In genomic region chr14:32078794-32079663, GRCh38 we compare ENCODE assay signal across 1 cellular context.
TF ChIP-seq lines count a peak whose summit lies in the region.

No MANE protein-coding gene starts in this region.

TF ChIP-seq in HepG2, 621 proteins besides CTCF, POLR2A, EP300 and RAD21 (continued from another document and continues in another):
- TF ChIP-seq TERF1 (CRISPR knock-in tag; IDR thresholded peaks at IDR 0.05) = no peak
- TF ChIP-seq TAF1 (CRISPR knock-in tag; IDR thresholded peaks at IDR 0.05) = no peak
- TF ChIP-seq, protein P1, sequence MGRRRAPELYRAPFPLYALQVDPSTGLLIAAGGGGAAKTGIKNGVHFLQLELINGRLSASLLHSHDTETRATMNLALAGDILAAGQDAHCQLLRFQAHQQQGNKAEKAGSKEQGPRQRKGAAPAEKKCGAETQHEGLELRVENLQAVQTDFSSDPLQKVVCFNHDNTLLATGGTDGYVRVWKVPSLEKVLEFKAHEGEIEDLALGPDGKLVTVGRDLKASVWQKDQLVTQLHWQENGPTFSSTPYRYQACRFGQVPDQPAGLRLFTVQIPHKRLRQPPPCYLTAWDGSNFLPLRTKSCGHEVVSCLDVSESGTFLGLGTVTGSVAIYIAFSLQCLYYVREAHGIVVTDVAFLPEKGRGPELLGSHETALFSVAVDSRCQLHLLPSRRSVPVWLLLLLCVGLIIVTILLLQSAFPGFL (CRISPR knock-in tag; IDR thresholded peaks at IDR 0.05) = no peak
- TF ChIP-seq SMAD1 (CRISPR knock-in tag; IDR thresholded peaks at IDR 0.05; ENCODE audit: borderline replicate concordance, low read depth) = no peak
- TF ChIP-seq ZFP82 (CRISPR knock-in tag; IDR thresholded peaks at IDR 0.05; ENCODE audit: borderline replicate concordance) = no peak
- no peak for TF ChIP-seq ZBTB37 (CRISPR knock-in tag; IDR thresholded peaks at IDR 0.05)
- TF ChIP-seq EZH2 (conservative IDR thresholded peaks at IDR 0.05; ENCODE audit: low read depth, low read length) = no peak
- no peak for TF ChIP-seq SMARCE1 (IDR thresholded peaks at IDR 0.05; ENCODE audit: borderline replicate concordance)
- no peak for TF ChIP-seq ZNF335 (CRISPR knock-in tag; IDR thresholded peaks at IDR 0.05)
- TF ChIP-seq HDAC6 (IDR thresholded peaks at IDR 0.05; ENCODE audit: low read depth, low read length) = no peak
- no peak for TF ChIP-seq ZNF562 (CRISPR knock-in tag; IDR thresholded peaks at IDR 0.05; ENCODE audit: borderline replicate concordance)
- no peak for TF ChIP-seq DBP (CRISPR knock-in tag; IDR thresholded peaks at IDR 0.05; ENCODE audit: not compliant biosample characterization)
- peak; percentile 15; the same call in 1 of the 2 replicates for TF ChIP-seq MEF2D (CRISPR knock-in tag; IDR thresholded peaks at IDR 0.05)
- TF ChIP-seq NFYC (CRISPR knock-in tag; IDR thresholded peaks at IDR 0.05) = no peak
- TF ChIP-seq HMGXB4 (CRISPR knock-in tag; IDR thresholded peaks at IDR 0.05; ENCODE audit: borderline replicate concordance in 1 of 2, low read depth in 1 of 2) = 0 out of 4 replicates have a peak, but pooled peaks of 1 of the 2 experiments have one; percentile 46
- TF ChIP-seq FOXO4 (CRISPR knock-in tag; conservative IDR thresholded peaks at IDR 0.05) = no peak
- no peak for TF ChIP-seq ZBTB20 (CRISPR knock-in tag; IDR thresholded peaks at IDR 0.05; ENCODE audit: borderline replicate concordance, low read depth)
- no peak for TF ChIP-seq ZSCAN29 (CRISPR knock-in tag; conservative IDR thresholded peaks at IDR 0.05)
- peak; percentile 14; the same call in 1 of the 2 replicates for TF ChIP-seq CREM (IDR thresholded peaks at IDR 0.05)
- no peak for TF ChIP-seq CREM (CRISPR knock-in tag; IDR thresholded peaks at IDR 0.05)
- no peak for TF ChIP-seq TEAD2 (CRISPR knock-in tag; IDR thresholded peaks at IDR 0.05)
- no peak for TF ChIP-seq EED (CRISPR knock-in tag; IDR thresholded peaks at IDR 0.05)
- peak; percentile 76; the same call in 1 of the 2 replicates for TF ChIP-seq FOSL2 (CRISPR knock-in tag; IDR thresholded peaks at IDR 0.05)
- TF ChIP-seq, protein P2, sequence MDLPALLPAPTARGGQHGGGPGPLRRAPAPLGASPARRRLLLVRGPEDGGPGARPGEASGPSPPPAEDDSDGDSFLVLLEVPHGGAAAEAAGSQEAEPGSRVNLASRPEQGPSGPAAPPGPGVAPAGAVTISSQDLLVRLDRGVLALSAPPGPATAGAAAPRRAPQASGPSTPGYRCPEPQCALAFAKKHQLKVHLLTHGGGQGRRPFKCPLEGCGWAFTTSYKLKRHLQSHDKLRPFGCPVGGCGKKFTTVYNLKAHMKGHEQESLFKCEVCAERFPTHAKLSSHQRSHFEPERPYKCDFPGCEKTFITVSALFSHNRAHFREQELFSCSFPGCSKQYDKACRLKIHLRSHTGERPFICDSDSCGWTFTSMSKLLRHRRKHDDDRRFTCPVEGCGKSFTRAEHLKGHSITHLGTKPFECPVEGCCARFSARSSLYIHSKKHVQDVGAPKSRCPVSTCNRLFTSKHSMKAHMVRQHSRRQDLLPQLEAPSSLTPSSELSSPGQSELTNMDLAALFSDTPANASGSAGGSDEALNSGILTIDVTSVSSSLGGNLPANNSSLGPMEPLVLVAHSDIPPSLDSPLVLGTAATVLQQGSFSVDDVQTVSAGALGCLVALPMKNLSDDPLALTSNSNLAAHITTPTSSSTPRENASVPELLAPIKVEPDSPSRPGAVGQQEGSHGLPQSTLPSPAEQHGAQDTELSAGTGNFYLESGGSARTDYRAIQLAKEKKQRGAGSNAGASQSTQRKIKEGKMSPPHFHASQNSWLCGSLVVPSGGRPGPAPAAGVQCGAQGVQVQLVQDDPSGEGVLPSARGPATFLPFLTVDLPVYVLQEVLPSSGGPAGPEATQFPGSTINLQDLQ (CRISPR knock-in tag; IDR thresholded peaks at IDR 0.05) = no peak
- no peak for TF ChIP-seq IKZF4 (CRISPR knock-in tag; IDR thresholded peaks at IDR 0.05; ENCODE audit: borderline replicate concordance, low read depth, not compliant biosample characterization)
- no peak for TF ChIP-seq REXO4 (CRISPR knock-in tag; IDR thresholded peaks at IDR 0.05; ENCODE audit: borderline replicate concordance)
- TF ChIP-seq, protein P3, sequence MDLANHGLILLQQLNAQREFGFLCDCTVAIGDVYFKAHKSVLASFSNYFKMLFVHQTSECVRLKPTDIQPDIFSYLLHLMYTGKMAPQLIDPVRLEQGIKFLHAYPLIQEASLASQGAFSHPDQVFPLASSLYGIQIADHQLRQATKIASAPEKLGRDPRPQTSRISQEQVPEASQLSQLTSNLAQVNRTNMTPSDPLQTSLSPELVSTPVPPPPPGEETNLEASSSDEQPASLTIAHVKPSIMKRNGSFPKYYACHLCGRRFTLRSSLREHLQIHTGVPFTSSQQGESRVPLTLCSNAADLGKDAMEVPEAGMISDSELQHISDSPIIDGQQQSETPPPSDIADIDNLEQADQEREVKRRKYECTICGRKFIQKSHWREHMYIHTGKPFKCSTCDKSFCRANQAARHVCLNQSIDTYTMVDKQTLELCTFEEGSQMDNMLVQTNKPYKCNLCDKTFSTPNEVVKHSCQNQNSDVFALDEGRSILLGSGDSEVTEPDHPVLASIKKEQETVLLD (CRISPR knock-in tag; IDR thresholded peaks at IDR 0.05; ENCODE audit: low read depth) = no peak
- no peak for TF ChIP-seq ZFY (CRISPR knock-in tag; IDR thresholded peaks at IDR 0.05)
- no peak for TF ChIP-seq KDM4B (CRISPR knock-in tag; IDR thresholded peaks at IDR 0.05)
- no peak for TF ChIP-seq MAX (IDR thresholded peaks at IDR 0.05)
- TF ChIP-seq ZNF331 (CRISPR knock-in tag; IDR thresholded peaks at IDR 0.05) = 0 out of 2 replicates have a peak, but pooled peaks have one; percentile 16
- no peak for TF ChIP-seq E2F2 (CRISPR knock-in tag; IDR thresholded peaks at IDR 0.05; ENCODE audit: borderline replicate concordance)
- TF ChIP-seq CENPT (CRISPR knock-in tag; IDR thresholded peaks at IDR 0.05; ENCODE audit: low read depth) = no peak
- no peak for TF ChIP-seq ZNF136 (CRISPR knock-in tag; IDR thresholded peaks at IDR 0.05; ENCODE audit: low read depth)
- no peak for TF ChIP-seq TBP (CRISPR knock-in tag; IDR thresholded peaks at IDR 0.05)
- no peak for TF ChIP-seq ZNF891 (CRISPR knock-in tag; IDR thresholded peaks at IDR 0.05)
- TF ChIP-seq BCL3 (CRISPR knock-in tag; IDR thresholded peaks at IDR 0.05) = no peak
- TF ChIP-seq KDM1A (CRISPR knock-in tag; IDR thresholded peaks at IDR 0.05) = no peak
- no peak for TF ChIP-seq ZNF543 (CRISPR knock-in tag; IDR thresholded peaks at IDR 0.05)
- no peak for TF ChIP-seq NRL (CRISPR knock-in tag; IDR thresholded peaks at IDR 0.05; ENCODE audit: borderline replicate concordance)
- no peak for TF ChIP-seq ZNF770 (CRISPR knock-in tag; IDR thresholded peaks at IDR 0.05)
- no peak for TF ChIP-seq ZBTB10 (CRISPR knock-in tag; IDR thresholded peaks at IDR 0.05; ENCODE audit: borderline replicate concordance)
- TF ChIP-seq ZNF282 (IDR thresholded peaks at IDR 0.05; ENCODE audit: partially characterized antibody) = no peak
